Comparison of ENCODE assay signal across 1 cellular context in genomic region chr11:120344302-120345004, GRCh38.
TF ChIP-seq lines count a peak whose summit lies in the region.

No MANE protein-coding gene starts in this region.

TF ChIP-seq in K562, 482 proteins besides CTCF, POLR2A, EP300 and RAD21 (continued from another document and continues in another):
- no peak for TF ChIP-seq MGA (IDR thresholded peaks at IDR 0.05)
- TF ChIP-seq E2F1 (CRISPR knock-in tag; IDR thresholded peaks at IDR 0.05) = no peak
- no peak for TF ChIP-seq ZNF133 (CRISPR knock-in tag; IDR thresholded peaks at IDR 0.05)
- no peak for TF ChIP-seq DNMT1 (IDR thresholded peaks at IDR 0.05)
- TF ChIP-seq RNF2 (IDR thresholded peaks at IDR 0.05) = peak; percentile 89
- TF ChIP-seq ESRRA (IDR thresholded peaks at IDR 0.05; ENCODE audit: borderline replicate concordance, low read depth) = peak; percentile 99; the same call in 1 of the 2 replicates
- TF ChIP-seq CREB1 (IDR thresholded peaks at IDR 0.05) = no peak
- no peak for TF ChIP-seq CREB1 (CRISPR knock-in tag; IDR thresholded peaks at IDR 0.05)
- TF ChIP-seq SRSF7 (optimal IDR thresholded peaks at IDR 0.05; ENCODE audit: low read depth, low read length) = no peak
- TF ChIP-seq SLC30A9 (CRISPR knock-in tag; IDR thresholded peaks at IDR 0.05) = no peak
- TF ChIP-seq PHF21A (IDR thresholded peaks at IDR 0.05; ENCODE audit: borderline replicate concordance, low read depth) = no peak
- TF ChIP-seq ZNF280A (IDR thresholded peaks at IDR 0.05; ENCODE audit: low read depth, partially characterized antibody) = no peak
- TF ChIP-seq VEZF1 (CRISPR knock-in tag; IDR thresholded peaks at IDR 0.05) = peak; percentile 43; the same call in 1 of the 2 replicates
- TF ChIP-seq CHD4 (IDR thresholded peaks at IDR 0.05; ENCODE audit: insufficient read depth, insufficient replicate concordance, low read depth, low read length, poor library complexity, severe bottlenecking) = no peak
- TF ChIP-seq TAL1 (IDR thresholded peaks at IDR 0.05) = peak; percentile 46
- no peak for TF ChIP-seq CHD2 (IDR thresholded peaks at IDR 0.05; ENCODE audit: low read depth, low read length)
- TF ChIP-seq PBX2 (CRISPR knock-in tag; IDR thresholded peaks at IDR 0.05; ENCODE audit: low read depth) = no peak
- TF ChIP-seq PBX2 (tag; conservative IDR thresholded peaks at IDR 0.05; ENCODE audit: low read depth) = no peak
- TF ChIP-seq PTBP1 (IDR thresholded peaks at IDR 0.05; ENCODE audit: low read depth, low read length) = no peak
- no peak for TF ChIP-seq ZNF79 (CRISPR knock-in tag; IDR thresholded peaks at IDR 0.05; ENCODE audit: low read depth)
- TF ChIP-seq ESRRB (CRISPR knock-in tag; IDR thresholded peaks at IDR 0.05; ENCODE audit: borderline replicate concordance) = no peak
- no peak for TF ChIP-seq SIN3A (IDR thresholded peaks at IDR 0.05; ENCODE audit: borderline replicate concordance in 2 of 2, control insufficient read depth in 1 of 2, low read depth in 2 of 2, low read length in 2 of 2)
- no peak for TF ChIP-seq ZNF324 (CRISPR knock-in tag; IDR thresholded peaks at IDR 0.05)
- no peak for TF ChIP-seq ZBTB17 (CRISPR knock-in tag; IDR thresholded peaks at IDR 0.05)
- no peak for TF ChIP-seq SRSF3 (IDR thresholded peaks at IDR 0.05; ENCODE audit: insufficient read depth, low read length)
- no peak for TF ChIP-seq TBP (optimal IDR thresholded peaks at IDR 0.05; ENCODE audit: low read depth, low read length)
- no peak for TF ChIP-seq ZNF12 (CRISPR knock-in tag; IDR thresholded peaks at IDR 0.05)
- TF ChIP-seq ATF1 (CRISPR knock-in tag; IDR thresholded peaks at IDR 0.05) = no peak
- TF ChIP-seq ATF1 (tag; IDR thresholded peaks at IDR 0.05) = no peak
- TF ChIP-seq PTTG1 (tag; IDR thresholded peaks at IDR 0.05; ENCODE audit: low read depth) = no peak
- TF ChIP-seq PHF20 (IDR thresholded peaks at IDR 0.05; ENCODE audit: partially characterized antibody) = no peak
- TF ChIP-seq CBFA2T2 (conservative IDR thresholded peaks at IDR 0.05) = no peak
- TF ChIP-seq THRA (IDR thresholded peaks at IDR 0.05) = no peak
- TF ChIP-seq HDAC2 (IDR thresholded peaks at IDR 0.05) = no peak
